ENCODE assay signal across 16 cellular contexts in genomic region chr15:55990516-55990915, GRCh38.
"Had no signal": no experiment of that assay in that cellular context is flagged by ENCODE, and none has a peak within 500 bp of the region (broad histone marks: within the 10 kb centered on the region; RNA-seq: fewer than 3 reads in every experiment).

No MANE protein-coding gene starts in this region.

- H3K27ac ChIP-seq: ovary had no signal

- H3K4me3 ChIP-seq: ovary, sigmoid colon had no signal

- DNase-seq: activated CD4-positive, alpha-beta T cell treated with anti-CD3 and anti-CD28 coated beads, Interleukin-2, amount 50 U/mL, for 48 hours; activated gamma-delta T cell treated with Interleukin-2 at 50 U/mL for 16 hours; activated naive CD8-positive, alpha-beta T cell treated with anti-CD3 and anti-CD28 coated beads, Interleukin-2, amount 10 ng/mL, durations not matched to agents 7 days and 5 days; activated T-cell treated with anti-CD3 and anti-CD28 coated beads, Interleukin-2, amount 50 U/mL, for 4 hours; anterior cingulate cortex; heart left ventricle; islet precursor cell; left ventricle myocardium superior; mesendoderm; nephron progenitor cell; ovary; sigmoid colon; stimulated activated naive CD4-positive, alpha-beta T cell treated with Interleukin-2 at 50 U/mL for 16 hours had no signal

- ATAC-seq: activated CD4-positive, CD25-positive, alpha-beta regulatory T cell treated with anti-CD3 and anti-CD28 coated beads, Interleukin-2, amount 50 U/mL, for 24 hours; activated T-cell treated with anti-CD3 and anti-CD28 coated beads, Interleukin-2, amount 50 U/mL, for 4 hours; heart left ventricle; left ventricle myocardium superior had no signal

- H3K36me3 ChIP-seq: heart left ventricle, ovary, sigmoid colon had no signal

- H3K9me3 ChIP-seq: heart left ventricle, ovary, sigmoid colon had no signal

- FAIRE-seq: bronchial epithelial cell, frontal cortex had no signal

- H3K27me3 ChIP-seq: heart left ventricle, ovary, sigmoid colon had no signal
